In genomic region chr7:29160080-29160479, GRCh38 we compare ENCODE assay signal across 28 cellular contexts.
"Had no signal": no experiment of that assay in that cellular context is flagged by ENCODE, and none has a peak within 500 bp of the region (broad histone marks: within the 10 kb centered on the region; RNA-seq: fewer than 3 reads in every experiment).

No MANE protein-coding gene starts in this region.

- H3K9me3 Mint-ChIP-seq: natural killer cell; neural progenitor cell; stimulated activated effector memory CD8-positive, alpha-beta T cell treated with anti-CD3 and anti-CD28 coated beads, Interleukin-12 subunit alpha, Interleukin-12 subunit beta, amount 100 ng/mL, for 72 hours; type B pancreatic cell had no signal

- H3K4me3 ChIP-seq: neural progenitor cell, ovary, psoas muscle, right lobe of liver, sigmoid colon, stomach, thoracic aorta, thyroid gland, tibial nerve, upper lobe of right lung, vagina had no signal

- H3K27ac ChIP-seq: neural progenitor cell, ovary, parathyroid adenoma, psoas muscle, right lobe of liver, sigmoid colon, stomach, thoracic aorta, tibial nerve, upper lobe of right lung, vagina had no signal

- H3K27me3 Mint-ChIP-seq: progenitor cell of endocrine pancreas had no signal

- H3K27ac Mint-ChIP-seq: natural killer cell; nephron; neural progenitor cell; progenitor cell of endocrine pancreas; stimulated activated effector memory CD8-positive, alpha-beta T cell treated with anti-CD3 and anti-CD28 coated beads, Interleukin-12 subunit alpha, Interleukin-12 subunit beta, amount 100 ng/mL, for 72 hours; stimulated activated naive B cell treated with anti-CD40 and anti-IgM and Interleukin-4, amounts not matched to agents 10 μg/mL and 1 μg/mL and 100 μg/mL, for 72 hours; stimulated activated naive CD8-positive, alpha-beta T cell treated with anti-CD3 and anti-CD28 coated beads, Interleukin-15, Interleukin-2, amounts not matched to agents 100 ng/mL and 50 ng/mL, for 24 hours; type B pancreatic cell had no signal

- H3K36me3 Mint-ChIP-seq: natural killer cell; neural progenitor cell; stimulated activated effector memory CD8-positive, alpha-beta T cell treated with anti-CD3 and anti-CD28 coated beads, Interleukin-12 subunit alpha, Interleukin-12 subunit beta, amount 100 ng/mL, for 72 hours; stimulated activated naive B cell treated with anti-CD40 and anti-IgM and Interleukin-4, amounts not matched to agents 10 μg/mL and 1 μg/mL and 100 μg/mL, for 72 hours; type B pancreatic cell had no signal

- H2AFZ ChIP-seq: neural progenitor cell, parathyroid adenoma had no signal

- H3K36me3 ChIP-seq: neural progenitor cell, ovary, right lobe of liver, sigmoid colon, stomach, thoracic aorta, thyroid gland, tibial nerve, upper lobe of right lung, vagina had no signal

- H3K9me3 ChIP-seq: ovary, psoas muscle, right lobe of liver, sigmoid colon, stomach, thoracic aorta, thyroid gland, upper lobe of right lung, vagina had no signal

- H3K4me3 Mint-ChIP-seq: natural killer cell; nephron; neural progenitor cell; stimulated activated effector memory CD8-positive, alpha-beta T cell treated with anti-CD3 and anti-CD28 coated beads, Interleukin-12 subunit alpha, Interleukin-12 subunit beta, amount 100 ng/mL, for 72 hours; stimulated activated naive B cell treated with anti-CD40 and anti-IgM and Interleukin-4, amounts not matched to agents 10 μg/mL and 1 μg/mL and 100 μg/mL, for 72 hours; stimulated activated naive CD8-positive, alpha-beta T cell treated with anti-CD3 and anti-CD28 coated beads, Interleukin-15, Interleukin-2, amounts not matched to agents 100 ng/mL and 50 ng/mL, for 24 hours; type B pancreatic cell had no signal

- H3K4me2 ChIP-seq: neural progenitor cell had no signal

- H3K79me2 ChIP-seq: parathyroid adenoma had no signal

- H3K4me1 Mint-ChIP-seq: nephron had no signal

- H3K27me3 ChIP-seq: neural progenitor cell, ovary, right lobe of liver, sigmoid colon, thyroid gland, tibial nerve, upper lobe of right lung, vagina had no signal

- H3K4me1 ChIP-seq: parathyroid adenoma, psoas muscle, right lobe of liver, sigmoid colon, stomach, tibial nerve, upper lobe of right lung, vagina had no signal

- ATAC-seq: natural killer cell; psoas muscle; right cardiac atrium; right lobe of liver; stimulated activated effector memory CD8-positive, alpha-beta T cell treated with anti-CD3 and anti-CD28 coated beads, Interleukin-12 subunit alpha, Interleukin-12 subunit beta, amount 100 ng/mL, for 72 hours; stimulated activated naive B cell treated with anti-CD40 and anti-IgM and Interleukin-4, amounts not matched to agents 10 μg/mL and 1 μg/mL and 100 μg/mL, for 72 hours; upper lobe of right lung had no signal

- H3K9ac ChIP-seq: neural progenitor cell, parathyroid adenoma had no signal

- DNase-seq: natural killer cell; occipital lobe; ovary; posterior cingulate gyrus; psoas muscle; right cardiac atrium; right lobe of liver; sigmoid colon; small intestine; stimulated activated CD4-positive, alpha-beta T cell treated with anti-CD3 and anti-CD28 coated beads, Interleukin-15, amount 100 ng/mL, for 24 hours; stimulated activated CD4-positive, alpha-beta T cell treated with anti-CD3 and anti-CD28 coated beads, Interleukin-2, amount 100 ng/mL, for 24 hours; stimulated activated CD4-positive, alpha-beta T cell treated with anti-CD3 and anti-CD28 coated beads, Interleukin-2, amount 100 ng/mL, for 48 hours; stimulated activated CD4-positive, alpha-beta T cell treated with anti-CD3 and anti-CD28 coated beads, Interleukin-4, amount 100 ng/mL, for 24 hours; stimulated activated naive B cell treated with anti-CD40 and anti-IgM and Interleukin-4, amounts not matched to agents 10 μg/mL and 1 μg/mL and 100 μg/mL, for 72 hours; stimulated activated naive CD4-positive, alpha-beta T cell treated with Interleukin-2 at 50 U/mL for 16 hours; stomach; thyroid gland; upper lobe of right lung had no signal
